ENCODE assay signal across 8 cellular contexts in the genomic region with DNA sequence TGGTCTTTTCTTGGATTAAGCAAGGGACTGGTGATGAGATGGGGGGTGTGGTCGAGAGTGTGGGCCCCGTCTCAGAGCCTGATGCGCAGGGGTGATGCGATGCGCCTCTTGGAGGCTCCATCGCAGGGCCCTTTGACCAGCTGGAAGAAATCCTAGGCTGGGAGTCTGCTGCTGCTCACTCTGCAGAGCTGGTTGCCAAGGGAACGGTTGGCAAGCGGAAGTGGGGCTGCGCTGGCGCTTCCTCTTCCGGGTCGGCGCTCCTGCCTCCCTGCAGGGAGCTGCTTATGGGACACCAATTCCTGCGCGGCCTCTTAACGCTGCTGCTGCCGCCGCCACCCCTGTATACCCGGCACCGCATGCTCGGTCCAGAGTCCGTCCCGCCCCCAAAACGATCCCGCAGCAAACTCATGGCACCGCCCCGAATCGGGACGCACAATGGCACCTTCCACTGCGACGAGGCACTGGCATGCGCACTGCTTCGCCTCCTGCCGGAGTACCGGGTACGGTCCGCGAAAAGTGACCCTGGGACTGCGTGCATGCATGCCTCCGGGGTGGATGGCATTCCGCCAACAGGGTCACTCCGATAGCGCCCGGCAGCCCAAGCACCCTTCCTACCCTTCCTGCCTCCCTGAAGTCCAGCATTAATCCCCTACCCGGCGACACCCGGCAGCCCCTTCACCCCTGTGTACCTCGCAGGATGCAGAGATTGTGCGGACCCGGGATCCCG. TPM values are rescaled to one million over a fixed set of nuclear protein-coding genes. Genes with fewer than 3 reads are reported as not detected.
DNase-seq lines count a peak whose midpoint lies in the region; ATAC-seq and TF ChIP-seq lines count a peak whose summit lies in the region.

MYG1 (plus strand) TSS at position 242 of the 727 bp plus-strand sequence; CDS start at position 285, 43 bp downstream.

- peak within 1 kb of the TSS; percentile 84 to 99 (median 96) for H3K27ac Mint-ChIP-seq in naive thymus-derived CD8-positive, alpha-beta T cell
- H3K27ac Mint-ChIP-seq in stimulated activated naive B cell treated with anti-CD40 and anti-IgM and Interleukin-4, amounts not matched to agents 10 μg/mL and 1 μg/mL and 100 μg/mL, for 72 hours: peak within 1 kb of the TSS; percentile 99

- H3K27me3 Mint-ChIP-seq in naive thymus-derived CD8-positive, alpha-beta T cell: no peaks in the 10 kb centered on the region
- no peaks in the 10 kb centered on the region for H3K27me3 Mint-ChIP-seq in stimulated activated naive B cell treated with anti-CD40 and anti-IgM and Interleukin-4, amounts not matched to agents 10 μg/mL and 1 μg/mL and 100 μg/mL, for 72 hours

- peaks cover 2 to 56% (median 5%) of the 10 kb centered on the region in 3 donors for H3K36me3 Mint-ChIP-seq in naive thymus-derived CD8-positive, alpha-beta T cell
- H3K36me3 Mint-ChIP-seq in stimulated activated naive B cell treated with anti-CD40 and anti-IgM and Interleukin-4, amounts not matched to agents 10 μg/mL and 1 μg/mL and 100 μg/mL, for 72 hours: peaks cover 44 to 78% of the 10 kb centered on the region in 2 donors

- H3K9me3 Mint-ChIP-seq in naive thymus-derived CD8-positive, alpha-beta T cell: no peaks in the 10 kb centered on the region
- H3K9me3 Mint-ChIP-seq in stimulated activated naive B cell treated with anti-CD40 and anti-IgM and Interleukin-4, amounts not matched to agents 10 μg/mL and 1 μg/mL and 100 μg/mL, for 72 hours: no peaks in the 10 kb centered on the region

- peak within 1 kb of the TSS; percentile 87 to 99 (median 98) for H3K4me3 Mint-ChIP-seq in naive thymus-derived CD8-positive, alpha-beta T cell
- peak within 1 kb of the TSS; percentile 88 to 93 for H3K4me3 Mint-ChIP-seq in stimulated activated naive B cell treated with anti-CD40 and anti-IgM and Interleukin-4, amounts not matched to agents 10 μg/mL and 1 μg/mL and 100 μg/mL, for 72 hours

- H4K20me1 ChIP-seq in Karpas-422 (ENCODE audit: insufficient read depth, low read depth, low read length): no peaks in the 10 kb centered on the region

- H3K27me3 ChIP-seq in Karpas-422 (ENCODE audit: low read length): no peaks in the 10 kb centered on the region

- H3K4me2 ChIP-seq in Karpas-422 (ENCODE audit: low read depth, low read length, poor library complexity, severe bottlenecking): peak within 1 kb of the TSS; percentile 89

- peak within 1 kb of the TSS; percentile 8; the same call in 1 of the 2 replicates for H3K27ac ChIP-seq in Karpas-422 (ENCODE audit: low read length)

- peak within 1 kb of the TSS; percentile 93 for H3K9ac ChIP-seq in Karpas-422 (ENCODE audit: low read length)

- H3K79me2 ChIP-seq in Karpas-422 (ENCODE audit: low read length): peaks cover 64% of the 10 kb centered on the region

- H2AFZ ChIP-seq in Karpas-422 (ENCODE audit: low read length): peak within 1 kb of the TSS; percentile 70; the same call in 1 of the 2 replicates

- peaks cover 55% of the 10 kb centered on the region for H3K4me1 ChIP-seq in Karpas-422 (ENCODE audit: low read length)

- POLR2A ChIA-PET in naive thymus-derived CD8-positive, alpha-beta T cell (lab: Charles Lee): interaction anchor here (0.7 to 3.6 kb wide), 16 partner anchors 8 to 376 kb away, joined by 3 to 36 read pairs (median 4); partner anchors contain the start of genes AAAS, ATP5MC2, CSAD and ESPL1

- peaks cover 27 to 84% (median 75%) of the 10 kb centered on the region in 4 donors for H3K4me1 Mint-ChIP-seq in naive thymus-derived CD8-positive, alpha-beta T cell
- peaks cover 47 to 71% of the 10 kb centered on the region in 2 donors for H3K4me1 Mint-ChIP-seq in stimulated activated naive B cell treated with anti-CD40 and anti-IgM and Interleukin-4, amounts not matched to agents 10 μg/mL and 1 μg/mL and 100 μg/mL, for 72 hours

- peak within 1 kb of the TSS; percentile 94 for H3K4me3 ChIP-seq in Karpas-422 (ENCODE audit: low read length)
- peak within 1 kb of the TSS; percentile 75 for H3K4me3 ChIP-seq in fibroblast of mammary gland (ENCODE audit: control insufficient read depth, low read depth, low read length)

- peak; percentile 50 for DNase-seq in DMS79 (lab: John Stamatoyannopoulos, UW)
- peak; percentile 97 for DNase-seq in Karpas-422
- DNase-seq in RPMI7951 (ENCODE audit: low read depth): peak; percentile 89
- DNase-seq in activated T-helper 1 cell treated with anti-CD3 and anti-CD28 coated beads, Interleukin-2, amount 50 U/mL, for 16 hours (ENCODE audit: low read depth in 1 of 2, low spot score in 1 of 2): peak; percentile 69 to 72
- DNase-seq in fibroblast of mammary gland (ENCODE audit: low read depth): peak; percentile 85
- DNase-seq in naive thymus-derived CD8-positive, alpha-beta T cell: peak; percentile 68 to 92 (median 81)
- DNase-seq in stimulated activated naive B cell treated with anti-CD40 and anti-IgM and Interleukin-4, amounts not matched to agents 10 μg/mL and 1 μg/mL and 100 μg/mL, for 72 hours: peak; percentile 80

- peak; percentile 61 for ATAC-seq in GM21619 (IDR thresholded peaks at IDR 0.05; ENCODE audit: unreplicated experiment)
- peak; percentile 62 to 66 for ATAC-seq in naive thymus-derived CD8-positive, alpha-beta T cell
- peak; percentile 79 to 81 for ATAC-seq in stimulated activated naive B cell treated with anti-CD40 and anti-IgM and Interleukin-4, amounts not matched to agents 10 μg/mL and 1 μg/mL and 100 μg/mL, for 72 hours (replicated peaks)

- H3K36me3 ChIP-seq in Karpas-422 (ENCODE audit: insufficient read depth, low read length): peaks cover 30% of the 10 kb centered on the region

- no peaks in the 10 kb centered on the region for H3K9me3 ChIP-seq in Karpas-422 (ENCODE audit: low read length)

- TF ChIP-seq CTCF in fibroblast of mammary gland (conservative IDR thresholded peaks at IDR 0.05; ENCODE audit: control insufficient read depth, insufficient read depth, low read depth, low read length): peak; percentile 12

- no peaks in the 10 kb centered on the region for H3K9me2 ChIP-seq in Karpas-422 (replicated peaks; ENCODE audit: insufficient read depth, low read length)

RNA-seq across cellular contexts. Expression of gene MYG1, which starts in this region (rescaled TPM):
- 67.1 and 85.5 TPM in 2 replicates for total RNA-seq in Karpas-422 (2014; rRNA removed; shearing (Covaris generic); ENCODE audit: low replicate concordance)
- 55.9 and 60.0 TPM in 2 replicates for total RNA-seq in RPMI7951 (2014; rRNA removed; shearing (Covaris generic))
- total RNA-seq in naive thymus-derived CD8-positive, alpha-beta T cell: 10 to 100 TPM; 48.3 to 53.5 TPM
- 10 to 100 TPM; 64.4 to 81.2 (median 68.6) TPM for polyA plus RNA-seq in naive thymus-derived CD8-positive, alpha-beta T cell

Comparison
In these comparisons a context has a peak if more than half of its experiments do, and no peak if none do; other contexts are left out.
1. Peak in every context shown above with its lines: DNase-seq, ATAC-seq, H3K4me3 ChIP-seq and H3K27ac ChIP-seq.